In genomic region chr9:89603629-89604462, GRCh38 we compare ENCODE assay signal across 8 cellular contexts. TPM values are rescaled to one million over a fixed set of nuclear protein-coding genes. Genes with fewer than 3 reads are reported as not detected.
DNase-seq lines count a peak whose midpoint lies in the region; ATAC-seq, FAIRE-seq and TF ChIP-seq lines count a peak whose summit lies in the region.

No MANE protein-coding gene starts in this region.

- peak; percentile 29; the same call in 1 of the 2 replicates for TF ChIP-seq RAD21 in HepG2 (CRISPR knock-in tag; IDR thresholded peaks at IDR 0.05)

- DNase-seq in G401 (ENCODE audit: low spot score) (peak; percentile 73), NCI-H146 (lab: John Stamatoyannopoulos, UW) (peak; percentile 91), UCSD-AML1 (lab: John Stamatoyannopoulos, UW; ENCODE audit: unreplicated experiment) (peak; percentile 43), colonic mucosa (peak; percentile 91), HepG2 (ENCODE audit: low spot score) (peak; percentile 47), NOMO-1 treated with DMSO at 0.1 percent for 48 hours (lab: John Stamatoyannopoulos, UW; ENCODE audit: unreplicated experiment) (no peak), GOT3 (lab: John Stamatoyannopoulos, UW) (no peak)
- DNase-seq in stimulated activated CD4-positive, alpha-beta T cell treated with anti-CD3 and anti-CD28 coated beads, Interleukin-2, amount 100 ng/mL, for 24 hours: peak; percentile 40 to 54

- in situ Hi-C loops in G401 (cut with HindIII; ENCODE audit: low sequenced_read_pairs) (loop anchor here (10.0 kb wide), 1 partner anchor 501 kb away; no protein-coding TSS in a partner anchor), HepG2 (cut with HindIII; ENCODE audit: extremely low pct_ligation_motif_present, low pct_unique_long_range_greater_than_20kb) (loop anchor here (5.0 to 10.0 kb wide), 3 partner anchors 131 to 498 kb away; no protein-coding TSS in a partner anchor)

- TF ChIP-seq CTCF in colonic mucosa (IDR thresholded peaks at IDR 0.05) (peak; percentile 44), HepG2 (CRISPR knock-in tag; IDR thresholded peaks at IDR 0.05) (peak; percentile 68)

- H3K4me1 ChIP-seq in colonic mucosa (no peaks in the 10 kb centered on the region), HepG2 (ENCODE audit: insufficient read depth, low read length) (peaks cover 38% of the 10 kb centered on the region)

- no peak for TF ChIP-seq POLR2A in HepG2 (IDR thresholded peaks at IDR 0.05; ENCODE audit: insufficient read depth in 1 of 2, low read depth in 2 of 2, low read length in 2 of 2)

- peaks cover 3% of the 10 kb centered on the region; the same call in 1 of the 2 replicates for H4K20me1 ChIP-seq in HepG2 (ENCODE audit: insufficient read depth, low read length)

- peak overlapping the region; percentile 51 for H3K4me2 ChIP-seq in HepG2 (ENCODE audit: low read depth, low read length)

- H3K36me3 ChIP-seq in colonic mucosa (no peaks in the 10 kb centered on the region), HepG2 (replicated peaks in 1 of 2; ENCODE audit: control insufficient read depth in 1 of 2, insufficient read depth in 2 of 2, low read length in 2 of 2) (no peaks in the 10 kb centered on the region)

- H3K9ac ChIP-seq in colonic mucosa (ENCODE audit: low read depth in 2 of 2, low read length in 2 of 2) (peak overlapping the region; percentile 54 to 65), HepG2 (ENCODE audit: insufficient read depth, low read depth, low read length) (no peak overlapping the region)

- H3K4me3 ChIP-seq in colonic mucosa (peak overlapping the region; percentile 95), HepG2 (replicated peaks in 1 of 3; ENCODE audit: insufficient read depth in 1 of 3, low read depth in 2 of 3, low read length in 3 of 3) (peak overlapping the region in 1 of 3 experiments; percentile 27; a peak in 1 of 6 replicates)

- no peak for FAIRE-seq in HepG2 (lab: Jason Lieb, UNC)

- BruUV-seq in HepG2 (replicated peaks; lab: Mats Ljungman, UMichigan): no TSS peak

- H3K79me2 ChIP-seq in HepG2 (ENCODE audit: insufficient read depth, low read length): no peaks in the 10 kb centered on the region

- H3K27ac ChIP-seq in colonic mucosa: peak overlapping the region; percentile 93
- no peak overlapping the region for H3K27ac ChIP-seq in HepG2 (ENCODE audit: extremely low read length, insufficient read depth, low read length)

- WGBS in HepG2 (ENCODE audit: low lambda C conversion rate): 15% methylated on average over 14 of the region's 63 CpGs

- POLR2A ChIA-PET in HepG2 (lab: Yijun Ruan, JAX): no interaction called here

- H3K9me3 ChIP-seq in colonic mucosa (no peaks in the 10 kb centered on the region), HepG2 (ENCODE audit: low read length) (no peaks in the 10 kb centered on the region)

- no peaks in the 10 kb centered on the region for H3K27me3 ChIP-seq in colonic mucosa
- peaks cover 5 to 52% of the 10 kb centered on the region in 2 experiments for H3K27me3 ChIP-seq in HepG2 (ENCODE audit: control insufficient read depth in 1 of 2, insufficient read depth in 2 of 2, low read length in 2 of 2)

- intact Hi-C loops in colonic mucosa (cut with DNase I) (loop anchor here (5.0 to 10.0 kb wide), 3 partner anchors 131 to 393 kb away; no protein-coding TSS in a partner anchor), HepG2 (cut with micrococcal nuclease; ENCODE audit: unreplicated experiment) (loop anchor here (1.0 to 5.0 kb wide), 3 partner anchors 133 to 498 kb away; no protein-coding TSS in a partner anchor)

- CTCF ChIA-PET in HepG2 (lab: Yijun Ruan, JAX; ENCODE audit: low intra/inter-chr PET ratio, low total read pairs): interaction anchor here (1.2 to 3.7 kb wide), 3 partner anchors 341 to 499 kb away, joined by 4 to 42 read pairs (median 6); no protein-coding TSS in a partner anchor

- ATAC-seq in HepG2: peak; percentile 55

- no peak overlapping the region for H2AFZ ChIP-seq in HepG2 (ENCODE audit: low read length)

- TF ChIP-seq EP300 in HepG2 (IDR thresholded peaks at IDR 0.05; ENCODE audit: low read depth in 2 of 2, low read length in 2 of 2) (no peak), HepG2 (CRISPR knock-in tag; IDR thresholded peaks at IDR 0.05; ENCODE audit: borderline replicate concordance) (no peak)

TF ChIP-seq in HepG2, 621 proteins besides CTCF, POLR2A, EP300 and RAD21 (continues in another document):
- TF ChIP-seq ZNF850 (CRISPR knock-in tag; conservative IDR thresholded peaks at IDR 0.05) (no peak), ZNF746 (CRISPR knock-in tag; IDR thresholded peaks at IDR 0.05) (no peak), KDM3A (CRISPR knock-in tag; IDR thresholded peaks at IDR 0.05; ENCODE audit: low read depth) (no peak), ZNF619 (CRISPR knock-in tag; IDR thresholded peaks at IDR 0.05) (no peak), XRCC5 (optimal IDR thresholded peaks at IDR 0.05; ENCODE audit: low read length) (peak; percentile 45), TBX3 (IDR thresholded peaks at IDR 0.05; ENCODE audit: borderline replicate concordance) (no peak), ZFP37 (CRISPR knock-in tag; IDR thresholded peaks at IDR 0.05; ENCODE audit: borderline replicate concordance) (no peak), MAZ (IDR thresholded peaks at IDR 0.05; ENCODE audit: borderline replicate concordance, low read depth, low read length) (no peak), MAZ (CRISPR knock-in tag; IDR thresholded peaks at IDR 0.05; ENCODE audit: low read depth) (no peak), SETDB1 (CRISPR knock-in tag; IDR thresholded peaks at IDR 0.05; ENCODE audit: borderline replicate concordance) (no peak), ZNF546 (CRISPR knock-in tag; conservative IDR thresholded peaks at IDR 0.05) (no peak), ZNF251 (CRISPR knock-in tag; IDR thresholded peaks at IDR 0.05) (no peak), ZFP41 (CRISPR knock-in tag; IDR thresholded peaks at IDR 0.05; ENCODE audit: borderline replicate concordance) (no peak)

RNA-seq across cellular contexts. Expression of gene GADD45G, which starts 1.0 kb away (rescaled TPM):
- not detected in 2 replicates for total RNA-seq in G401 (2014; rRNA removed; shearing (Covaris generic))
- 10 to 100 TPM in 1 of 2 donors, 1 to 10 TPM in 1; 8.1 to 10.8 TPM for total RNA-seq in colonic mucosa
- not detected in 2 replicates for total RNA-seq in HepG2 (2016; rRNA removed; fragmentation: Illumina TruSeq; extraction: Trizol)
- not detected in 2 replicates for total RNA-seq in HepG2 (2016; cell fraction: cytosol; rRNA removed; fragmentation: Illumina TruSeq; extraction: Trizol; ENCODE audit: low read depth)
- total RNA-seq in HepG2 (2016; cell fraction: insoluble cytoplasmic fraction; rRNA removed; fragmentation: Illumina TruSeq; extraction: Trizol): not detected in 2 replicates
- total RNA-seq in HepG2 (2016; cell fraction: membrane; rRNA removed; fragmentation: Illumina TruSeq; extraction: Trizol): not detected in 2 replicates
- not detected in 2 replicates for total RNA-seq in HepG2 (2016; cell fraction: nucleus; rRNA removed; fragmentation: Illumina TruSeq; extraction: Trizol)
- polyA plus RNA-seq in HepG2 (2011; rRNA removed): not detected in 2 replicates
- polyA plus RNA-seq in HepG2 (2011; cell fraction: cytosol; rRNA removed): not detected in 2 replicates
- polyA plus RNA-seq in HepG2 (2011; cell fraction: nucleus; rRNA removed): not detected in 2 replicates
- polyA plus RNA-seq in HepG2 (2012): not detected in 2 replicates
- not detected in 2 replicates for polyA plus RNA-seq in HepG2 (2016; cell fraction: cytosol; fragmentation: Illumina TruSeq; extraction: Trizol; ENCODE audit: low read depth)
- polyA plus RNA-seq in HepG2 (2016; cell fraction: insoluble cytoplasmic fraction; fragmentation: Illumina TruSeq; extraction: Trizol; ENCODE audit: low read depth): not detected in 2 replicates
- not detected in 2 replicates for polyA plus RNA-seq in HepG2 (2016; cell fraction: membrane; fragmentation: Illumina TruSeq; extraction: Trizol; ENCODE audit: low read depth)
- polyA plus RNA-seq in HepG2 (2016; cell fraction: nucleus; fragmentation: Illumina TruSeq; extraction: Trizol; ENCODE audit: insufficient read depth, low read depth): not detected in 2 replicates
- not detected in 2 replicates for polyA minus RNA-seq in HepG2 (2011; rRNA and poly(A)+ RNA removed; ENCODE audit: low replicate concordance)
- not detected in 2 replicates for polyA minus RNA-seq in HepG2 (2011; cell fraction: cytosol; rRNA and poly(A)+ RNA removed)
- not detected in 2 replicates for polyA minus RNA-seq in HepG2 (2011; cell fraction: nucleus; rRNA and poly(A)+ RNA removed)

Comparison
In these comparisons a context has a peak if more than half of its experiments do, and no peak if none do; other contexts are left out.
1. DNase-seq: peak in G401 (single experiment), NCI-H146 (single experiment), UCSD-AML1 (single experiment), colonic mucosa (single experiment), HepG2 (single experiment) and stimulated activated CD4-positive, alpha-beta T cell treated with anti-CD3 and anti-CD28 coated beads, Interleukin-2, amount 100 ng/mL, for 24 hours (2 of 2); none in NOMO-1 treated with DMSO at 0.1 percent for 48 hours (single experiment) and GOT3 (single experiment).